ENCODE assay signal across 1 cellular context in genomic region chr10:88687853-88688467, GRCh38.
TF ChIP-seq lines count a peak whose summit lies in the region.

No MANE protein-coding gene starts in this region.

TF ChIP-seq in GM12878, 131 proteins besides CTCF, POLR2A, EP300 and RAD21 (continued from another document):
- TF ChIP-seq CEBPZ (IDR thresholded peaks at IDR 0.05; ENCODE audit: low read depth, low read length) (no peak), SKIL (IDR thresholded peaks at IDR 0.05; ENCODE audit: low read depth, poor library complexity, severe bottlenecking) (peak; percentile 14), MEF2A (IDR thresholded peaks at IDR 0.05; ENCODE audit: insufficient read depth, low read depth, low read length) (no peak), EGR1 (IDR thresholded peaks at IDR 0.05; ENCODE audit: borderline replicate concordance in 1 of 2, low read depth in 2 of 2, low read length in 2 of 2) (no peak), IRF4 (IDR thresholded peaks at IDR 0.05; ENCODE audit: low read depth, low read length) (no peak), RAD51 (IDR thresholded peaks at IDR 0.05) (no peak), CREB1 (IDR thresholded peaks at IDR 0.05; ENCODE audit: low read depth) (no peak), MYB (IDR thresholded peaks at IDR 0.05; ENCODE audit: borderline replicate concordance, low read depth, low read length) (no peak), LARP7 (IDR thresholded peaks at IDR 0.05) (no peak)
